Comparison of ENCODE assay signal across 11 cellular contexts in the genomic region with DNA sequence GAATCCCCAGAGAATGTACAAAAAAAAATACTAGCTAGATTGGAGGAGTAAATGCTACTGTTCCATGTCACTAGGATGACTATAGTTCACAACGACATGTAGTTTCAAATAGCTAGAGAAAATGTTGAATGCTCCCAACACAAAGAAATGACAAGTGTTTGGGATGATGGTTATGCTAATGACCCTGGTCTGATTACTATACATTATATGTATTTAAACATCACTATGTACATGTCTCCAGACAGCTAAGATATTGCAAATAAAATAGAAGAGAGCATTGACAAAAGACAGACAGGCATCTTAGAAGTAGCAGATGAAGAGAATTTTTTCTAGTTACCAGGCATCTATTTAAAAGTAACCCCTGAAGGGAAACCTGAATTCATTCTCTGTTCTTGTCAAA.
"Had no signal": no experiment of that assay in that cellular context is flagged by ENCODE, and none has a peak within 500 bp of the region (broad histone marks: within the 10 kb centered on the region; RNA-seq: fewer than 3 reads in every experiment).

No MANE protein-coding gene starts in this region.

- H3K9me3 ChIP-seq: adrenal gland, body of pancreas had no signal

- H3K27me3 ChIP-seq: adrenal gland, ascending aorta, body of pancreas, brain microvascular endothelial cell, breast epithelium, cardiac muscle cell had no signal

- H3K36me3 ChIP-seq: adrenal gland, ascending aorta, brain microvascular endothelial cell, breast epithelium, cardiac muscle cell had no signal

- H3K27ac ChIP-seq: adrenal gland, ascending aorta, body of pancreas, brain microvascular endothelial cell, breast epithelium, cardiac muscle cell had no signal

- H3K4me3 ChIP-seq: adrenal gland, ascending aorta, body of pancreas, breast epithelium, cardiac muscle cell had no signal

- ATAC-seq: activated naive CD4-positive, alpha-beta T cell treated with anti-CD3 and anti-CD28 coated beads, Interleukin-2, amount 50 U/mL, for 72 hours; activated naive CD8-positive, alpha-beta T cell treated with anti-CD3 and anti-CD28 coated beads, Interleukin-2, amount 50 U/mL, for 24 hours; activated T-cell treated with anti-CD3 and anti-CD28 coated beads, Interleukin-2, amount 50 U/mL, for 4 hours; activated T-cell treated with anti-CD3 and anti-CD28 coated beads, Interleukin-2, amount 50 U/mL, for 72 hours; activated T-helper 17 cell treated with anti-CD3 and anti-CD28 coated beads, Interleukin-2, amount 50 U/mL, for 72 hours; body of pancreas had no signal
